In genomic region chr17:43547189-43547550, GRCh38 we compare ENCODE assay signal across 13 cellular contexts. TPM values are rescaled to one million over a fixed set of nuclear protein-coding genes. Genes with fewer than 3 reads are reported as not detected.
DNase-seq lines count a peak whose midpoint lies in the region; ATAC-seq, FAIRE-seq and TF ChIP-seq lines count a peak whose summit lies in the region.
"Had no signal": no experiment of that assay in that cellular context is flagged by ENCODE, and none has a peak within 500 bp of the region (broad histone marks: within the 10 kb centered on the region; RNA-seq: fewer than 3 reads in every experiment).

No MANE protein-coding gene starts in this region.

- no peak for DNase-seq in activated T-cell treated with anti-CD3 and anti-CD28 coated beads, Interleukin-2, amount 50 U/mL, for 4 hours
- DNase-seq in activated T-cell treated with anti-CD3 and anti-CD28 coated beads, Interleukin-2, amount 50 U/mL, for 48 hours: no peak
- no peak for DNase-seq in PC-9
- no peak for DNase-seq in H1 (ENCODE audit: low read depth in 1 of 2, low spot score in 2 of 2)
- DNase-seq in progenitor cell of endocrine pancreas (ENCODE audit: low spot score, unreplicated experiment): no peak
- no peak for DNase-seq in NCI-H1092 (lab: John Stamatoyannopoulos, UW)
- DNase-seq in substantia nigra (lab: John Stamatoyannopoulos, UW): no peak
- no peak for DNase-seq in AML-193 (lab: John Stamatoyannopoulos, UW)
- DNase-seq: activated CD4-positive, alpha-beta T cell treated with anti-CD3 and anti-CD28 coated beads for 1 hour; mucosa of descending colon; NCI-H1048; NCI-H524 treated with DMSO at 0.1 percent for 48 hours; SIG-M5 had no signal

- TF ChIP-seq RAD21 in H1 (IDR thresholded peaks at IDR 0.05 in 1 of 2, conservative IDR thresholded peaks at IDR 0.05 in 1 of 2; ENCODE audit: low read depth in 2 of 2, low read length in 2 of 2): no peak

- no peak overlapping the region for H2BK5ac ChIP-seq in H1 (ENCODE audit: low read depth, low read length)

- BruUV-seq in PC-9 (replicated peaks; lab: Mats Ljungman, UMichigan): no TSS peak

- H4K5ac ChIP-seq in H1 (ENCODE audit: insufficient read length, low read depth, low read length): no peak overlapping the region

- H3K79me2 ChIP-seq in PC-9 (ENCODE audit: low read depth): peaks cover 21% of the 10 kb centered on the region
- H3K79me2 ChIP-seq in H1 (ENCODE audit: control insufficient read depth in 1 of 2, insufficient read depth in 2 of 2, low read length in 2 of 2): peaks cover 12 to 26% of the 10 kb centered on the region in 2 experiments; a peak in 3 of 4 replicates

- H2BK15ac ChIP-seq in H1 (ENCODE audit: low read length): no peak overlapping the region

- H3K4me1 Mint-ChIP-seq in activated T-cell treated with anti-CD3 and anti-CD28 coated beads, Interleukin-2, amount 50 U/mL, for 4 hours (ENCODE audit: low read depth): peaks cover 18% of the 10 kb centered on the region
- H3K4me1 Mint-ChIP-seq in progenitor cell of endocrine pancreas (ENCODE audit: low read depth): peaks cover 41% of the 10 kb centered on the region

- H3K14ac ChIP-seq in H1 (ENCODE audit: insufficient read length): no peak overlapping the region

- no peak overlapping the region for H3K18ac ChIP-seq in H1 (ENCODE audit: extremely low read depth, low read length)

- no peak for FAIRE-seq in H1 (lab: Jason Lieb, UNC)

- H3K23me2 ChIP-seq in H1 (ENCODE audit: low read depth, low read length): peaks cover 19% of the 10 kb centered on the region

- no peak overlapping the region for H4K8ac ChIP-seq in H1 (ENCODE audit: extremely low read depth, insufficient read depth, low read length)

- intact Hi-C loops in PC-9 (cut with micrococcal nuclease; ENCODE audit: unreplicated experiment): no loop called here

- no peaks in the 10 kb centered on the region for H3K36me3 Mint-ChIP-seq in activated T-cell treated with anti-CD3 and anti-CD28 coated beads, Interleukin-2, amount 50 U/mL, for 4 hours (ENCODE audit: insufficient read depth)
- no peaks in the 10 kb centered on the region for H3K36me3 Mint-ChIP-seq in progenitor cell of endocrine pancreas (ENCODE audit: insufficient read depth)

- peak overlapping the region; percentile 85; the same call in 1 of the 2 replicates for H3K4me3 ChIP-seq in PC-9
- peak overlapping the region in 1 of 4 experiments; percentile 71; a peak in 1 of 8 replicates for H3K4me3 ChIP-seq in H1 (ENCODE audit: extremely low read depth in 1 of 4, insufficient read depth in 2 of 4, low read depth in 3 of 4, low read length in 4 of 4)
- H3K4me3 ChIP-seq: mucosa of descending colon had no signal

- no peaks in the 10 kb centered on the region for H4K20me1 ChIP-seq in PC-9 (ENCODE audit: insufficient read depth)
- no peaks in the 10 kb centered on the region for H4K20me1 ChIP-seq in H1 (replicated peaks in 1 of 2; ENCODE audit: control insufficient read depth in 1 of 2, insufficient read depth in 2 of 2, low read length in 2 of 2)

- no peak for ATAC-seq in activated T-cell treated with anti-CD3 and anti-CD28 coated beads, Interleukin-2, amount 50 U/mL, for 4 hours

- no peak overlapping the region for H3K9ac ChIP-seq in H1 (replicated peaks in 1 of 4; ENCODE audit: extremely low read depth in 1 of 4, low read depth in 3 of 4, low read length in 3 of 4)

- H3K27me3 ChIP-seq in PC-9 (ENCODE audit: insufficient read depth, low read depth): no peaks in the 10 kb centered on the region
- H3K27me3 ChIP-seq in H1 (replicated peaks in 1 of 4; ENCODE audit: control insufficient read depth in 3 of 4, extremely low read depth in 1 of 4, insufficient read depth in 3 of 4, low read length in 3 of 4): peaks cover 0 to 12% (median 7%) of the 10 kb centered on the region in 4 experiments; a peak in 5 of 7 replicates

- no peak overlapping the region for H3K4ac ChIP-seq in H1 (replicated peaks; ENCODE audit: insufficient read length, low read depth, low read length)

- no peak overlapping the region for H2BK20ac ChIP-seq in H1 (ENCODE audit: low read length)

- POLR2A ChIA-PET in PC-9 (lab: Charles Lee; ENCODE audit: unreplicated experiment): interaction anchor here (0.6 kb wide), 1 partner anchor 1531 kb away, joined by 4 read pairs; no protein-coding TSS in a partner anchor
- POLR2A ChIA-PET in H1 (lab: Charles Lee; ENCODE audit: partially characterized antibody): interaction anchor here (0.6 to 12.8 kb wide), 11 partner anchors 8 to 214 kb away, joined by 3 to 345 read pairs (median 3); no protein-coding TSS in a partner anchor

- CTCF ChIA-PET in PC-9 (lab: Charles Lee): no interaction called here
- CTCF ChIA-PET in H1 (lab: Charles Lee; ENCODE audit: partially characterized antibody): interaction anchor here (0.7 to 2.2 kb wide), 14 partner anchors 10 to 214 kb away, joined by 3 to 10 read pairs (median 4); no protein-coding TSS in a partner anchor

- no peak overlapping the region for H2AK5ac ChIP-seq in H1 (ENCODE audit: low read depth, low read length)

- H3K4me1 ChIP-seq in PC-9 (replicated peaks; ENCODE audit: insufficient read depth): peaks cover 28% of the 10 kb centered on the region
- H3K4me1 ChIP-seq in H1 (replicated peaks in 1 of 4; ENCODE audit: control insufficient read depth in 3 of 4, insufficient read depth in 4 of 4, low read length in 3 of 4): peaks cover 19 to 28% (median 24%) of the 10 kb centered on the region in 4 experiments

- H2AFZ ChIP-seq in PC-9 (no peak overlapping the region), H1 (ENCODE audit: low read length) (no peak overlapping the region)

- H3K23ac ChIP-seq in H1 (ENCODE audit: insufficient read length): no peak overlapping the region

- no peaks in the 10 kb centered on the region for H3K9me3 Mint-ChIP-seq in activated T-cell treated with anti-CD3 and anti-CD28 coated beads, Interleukin-2, amount 50 U/mL, for 4 hours
- no peaks in the 10 kb centered on the region for H3K9me3 Mint-ChIP-seq in progenitor cell of endocrine pancreas (ENCODE audit: low read depth)

- H3K27ac ChIP-seq in PC-9: no peak overlapping the region
- H3K27ac ChIP-seq in H1 (ENCODE audit: low read depth, low read length): no peak overlapping the region
- no peak overlapping the region for H3K27ac ChIP-seq in substantia nigra (ENCODE audit: low read depth, low read length, poor library complexity, severe bottlenecking)

- H3K9me2 ChIP-seq in PC-9 (ENCODE audit: insufficient read depth): no peaks in the 10 kb centered on the region

- peak overlapping the region; percentile 92 for H3K4me2 ChIP-seq in PC-9
- peak overlapping the region; percentile 78 to 88; a peak in 3 of 4 replicates for H3K4me2 ChIP-seq in H1 (ENCODE audit: insufficient read depth in 1 of 2, low read depth in 2 of 2, low read length in 2 of 2)

- peaks cover 6% of the 10 kb centered on the region; the same call in 1 of the 2 replicates for H3K79me1 ChIP-seq in H1 (ENCODE audit: low read depth, low read length)

- TF ChIP-seq EP300 in H1 (IDR thresholded peaks at IDR 0.05; ENCODE audit: borderline replicate concordance in 1 of 2, low read depth in 2 of 2, low read length in 2 of 2): no peak

- H3K9me3 ChIP-seq in PC-9 (ENCODE audit: insufficient read depth, low read depth) (no peaks in the 10 kb centered on the region), H1 (ENCODE audit: insufficient read depth in 2 of 2, low read depth in 1 of 2, low read length in 1 of 2) (no peaks in the 10 kb centered on the region)
- H3K9me3 ChIP-seq: mucosa of descending colon had no signal

- H4K91ac ChIP-seq in H1 (replicated peaks; ENCODE audit: insufficient read length, low read length): no peak overlapping the region

- H3K36me3 ChIP-seq in PC-9 (ENCODE audit: low read depth): no peaks in the 10 kb centered on the region
- H3K36me3 ChIP-seq in H1 (ENCODE audit: control insufficient read depth in 2 of 4, insufficient read depth in 4 of 4, low read length in 3 of 4): no peaks in the 10 kb centered on the region

- no peak overlapping the region for H3K56ac ChIP-seq in H1 (replicated peaks; ENCODE audit: insufficient read length, low read depth, low read length)

- 83% methylated on average over 2 of the region's 2 CpGs; no CpG with 5 or more reads in 1 of the 2 experiments for WGBS in H1 (ENCODE audit: extremely low coverage in 1 of 2, insufficient coverage in 1 of 2, insufficient read length in 1 of 2, insufficient replicate concordance in 2 of 2, low coverage in 1 of 2, low lambda C conversion rate in 2 of 2, missing lambda C conversion rate in 1 of 2), 2 experiments

- TF ChIP-seq CTCF in PC-9 (conservative IDR thresholded peaks at IDR 0.05): no peak
- no peak for TF ChIP-seq CTCF in H1 (IDR thresholded peaks at IDR 0.05; ENCODE audit: control extremely low read depth in 1 of 3, insufficient read depth in 1 of 3, low read depth in 1 of 3, low read length in 3 of 3)
- no peak for TF ChIP-seq CTCF in progenitor cell of endocrine pancreas (IDR thresholded peaks at IDR 0.05; ENCODE audit: unreplicated experiment)

- peaks cover 27% of the 10 kb centered on the region for H3F3A ChIP-seq in PC-9 (ENCODE audit: insufficient read depth, low read depth)

- no peak overlapping the region for H3K27ac Mint-ChIP-seq in progenitor cell of endocrine pancreas

- TF ChIP-seq POLR2A in H1 (IDR thresholded peaks at IDR 0.05; ENCODE audit: control extremely low read depth in 1 of 2, low read depth in 2 of 2, low read length in 2 of 2): no peak

- H3K4me3 Mint-ChIP-seq in activated T-cell treated with anti-CD3 and anti-CD28 coated beads, Interleukin-2, amount 50 U/mL, for 4 hours: peak overlapping the region; percentile 90
- H3K4me3 Mint-ChIP-seq in progenitor cell of endocrine pancreas (ENCODE audit: low read depth): peak overlapping the region; percentile 84

- peaks cover 57% of the 10 kb centered on the region for H3K27me3 Mint-ChIP-seq in activated T-cell treated with anti-CD3 and anti-CD28 coated beads, Interleukin-2, amount 50 U/mL, for 4 hours (ENCODE audit: low read depth)
- peaks cover 24% of the 10 kb centered on the region for H3K27me3 Mint-ChIP-seq in progenitor cell of endocrine pancreas

- H2BK12ac ChIP-seq in H1 (ENCODE audit: low read depth, low read length): 0 out of 2 replicates have a peak overlapping the region, but pooled peaks have one; percentile 20

- no peak overlapping the region for H2BK120ac ChIP-seq in H1 (replicated peaks; ENCODE audit: low read depth, low read length)

TF ChIP-seq in H1, 55 proteins besides CTCF, POLR2A, EP300 and RAD21 (continues in another document):
- no peak for TF ChIP-seq CTBP2 (IDR thresholded peaks at IDR 0.05; ENCODE audit: borderline replicate concordance, insufficient read depth, insufficient read length, low read length)

RNA-seq across cellular contexts. Expression of gene ETV4, which starts 1.0 kb away (rescaled TPM):
- total RNA-seq in activated T-cell treated with anti-CD3 and anti-CD28 coated beads, Interleukin-2, amount 50 U/mL, for 4 hours: 1 to 10 TPM; 1.1 to 2.2 (median 2.2) TPM
- total RNA-seq in PC-9 (2021) (61.9 and 84.2 TPM in 2 replicates), progenitor cell of endocrine pancreas (79.5 and 84.3 TPM in 2 replicates)
- 137 and 143 TPM in 2 replicates for total RNA-seq in H1 (2021; fragmentation: NEBNext Ultra II Directional; extraction: Animal tissue kit (Norgen Biotek cat#: 25700))
- 75.2 and 95.8 TPM in 2 replicates for polyA plus RNA-seq in H1 (2011; rRNA removed)
- 68.9 TPM for polyA plus RNA-seq in H1 (2011; cell fraction: cytosol; rRNA removed)
- polyA plus RNA-seq in H1 (2011; cell fraction: nucleus; rRNA removed): 115 TPM
- polyA plus RNA-seq in H1 (2012, experiment 1 of 2): 94.3 to 115 TPM (median 103 TPM) in 4 replicates
- 146 TPM for polyA plus RNA-seq in H1 (2012, experiment 2 of 2)
- 118 TPM for polyA plus RNA-seq in H1 (2013, experiment 1 of 2)
- 117 TPM for polyA plus RNA-seq in H1 (2013, experiment 2 of 2)
- 41.1 and 46.8 TPM in 2 replicates for polyA minus RNA-seq in H1 (2011; rRNA and poly(A)+ RNA removed)
- polyA minus RNA-seq in H1 (2011; cell fraction: cytosol; rRNA and poly(A)+ RNA removed): 52.2 TPM
- 25.6 TPM for polyA minus RNA-seq in H1 (2011; cell fraction: nucleus; rRNA and poly(A)+ RNA removed)

Comparison
In these comparisons a context has a peak if more than half of its experiments do, and no peak if none do; other contexts are left out.
1. RNA of gene ETV4, which starts 1.0 kb away (total RNA-seq): 137 to 143 TPM in H1, 79.5 to 84.3 TPM in progenitor cell of endocrine pancreas and 61.9 to 84.2 TPM in PC-9; 1.1 to 2.2 TPM in activated T-cell treated with anti-CD3 and anti-CD28 coated beads, Interleukin-2, amount 50 U/mL, for 4 hours; every median in the first group is over 10 times any median in the second.